In the genomic region with DNA sequence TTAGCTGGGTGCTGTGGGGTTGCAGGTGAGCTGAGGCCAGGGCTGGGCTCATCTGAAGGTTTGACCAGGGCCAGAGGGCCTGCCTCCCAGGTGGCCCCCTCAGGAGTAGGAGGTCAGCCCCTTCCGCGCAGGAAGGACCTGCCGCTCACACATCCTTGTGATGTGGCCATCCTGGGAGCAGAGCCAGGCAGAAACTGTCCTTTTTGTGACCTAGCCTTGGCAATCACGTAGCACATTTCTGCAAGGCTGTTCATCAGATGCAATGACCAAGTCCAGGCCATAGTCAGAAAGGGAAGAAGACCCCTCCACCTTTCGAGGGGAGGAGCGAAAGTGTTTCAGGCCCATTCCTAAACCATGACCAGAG, we compare ENCODE assay signal across 1 cellular context.
TF ChIP-seq lines count a peak whose summit lies in the region.

No MANE protein-coding gene starts in this region.

TF ChIP-seq in IMR-90, 13 proteins besides CTCF, POLR2A, EP300 and RAD21 (continued from another document):
- TF ChIP-seq BHLHE40 (IDR thresholded peaks at IDR 0.05; ENCODE audit: low read depth, low read length): no peak
- TF ChIP-seq NFE2L2 (IDR thresholded peaks at IDR 0.05; ENCODE audit: low read depth, low read length): no peak
- no peak for TF ChIP-seq MAZ (IDR thresholded peaks at IDR 0.05; ENCODE audit: borderline replicate concordance, low read depth, low read length)
- TF ChIP-seq SMC3 (IDR thresholded peaks at IDR 0.05; ENCODE audit: low read depth, low read length): no peak
- TF ChIP-seq RCOR1 (IDR thresholded peaks at IDR 0.05; ENCODE audit: insufficient replicate concordance, low read length): no peak
- no peak for TF ChIP-seq MXI1 (IDR thresholded peaks at IDR 0.05; ENCODE audit: borderline replicate concordance, low read depth, low read length)
- TF ChIP-seq CEBPB (IDR thresholded peaks at IDR 0.05; ENCODE audit: low read depth, low read length): no peak
- no peak for TF ChIP-seq CHD1 (IDR thresholded peaks at IDR 0.05; ENCODE audit: low read depth, low read length)
- TF ChIP-seq, protein P1, sequence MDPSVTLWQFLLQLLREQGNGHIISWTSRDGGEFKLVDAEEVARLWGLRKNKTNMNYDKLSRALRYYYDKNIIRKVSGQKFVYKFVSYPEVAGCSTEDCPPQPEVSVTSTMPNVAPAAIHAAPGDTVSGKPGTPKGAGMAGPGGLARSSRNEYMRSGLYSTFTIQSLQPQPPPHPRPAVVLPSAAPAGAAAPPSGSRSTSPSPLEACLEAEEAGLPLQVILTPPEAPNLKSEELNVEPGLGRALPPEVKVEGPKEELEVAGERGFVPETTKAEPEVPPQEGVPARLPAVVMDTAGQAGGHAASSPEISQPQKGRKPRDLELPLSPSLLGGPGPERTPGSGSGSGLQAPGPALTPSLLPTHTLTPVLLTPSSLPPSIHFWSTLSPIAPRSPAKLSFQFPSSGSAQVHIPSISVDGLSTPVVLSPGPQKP (IDR thresholded peaks at IDR 0.05; ENCODE audit: borderline replicate concordance, low read depth, low read length): no peak
- TF ChIP-seq RFX5 (IDR thresholded peaks at IDR 0.05; ENCODE audit: low read depth, low read length): no peak
- TF ChIP-seq MAFK (IDR thresholded peaks at IDR 0.05; ENCODE audit: low read depth, low read length): no peak
